In the genomic region with DNA sequence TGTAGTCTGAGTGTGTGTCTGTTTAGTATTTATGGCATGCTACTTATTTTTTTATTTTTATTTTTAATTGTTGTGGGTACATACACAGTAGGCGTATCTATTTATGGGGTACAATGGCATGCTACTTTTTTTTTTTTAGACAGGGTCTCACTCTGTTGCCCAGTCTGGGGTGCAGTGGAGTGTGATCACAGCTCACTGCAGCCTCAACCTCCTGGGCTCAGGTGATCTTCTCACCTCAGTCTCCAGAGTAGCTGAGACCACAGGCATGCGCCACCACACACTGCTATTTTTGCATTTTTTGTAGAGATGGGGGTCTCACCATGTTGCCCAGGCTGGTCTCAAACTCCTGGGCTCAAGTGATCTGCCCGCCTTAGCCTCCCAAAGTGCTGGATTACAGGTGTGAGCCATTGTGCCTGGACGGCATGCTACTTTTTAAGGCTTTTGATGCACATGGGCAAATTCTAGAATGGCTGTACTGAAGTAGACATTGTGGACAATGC, we compare ENCODE assay signal across 6 cellular contexts.
DNase-seq lines count a peak whose midpoint lies in the region; ATAC-seq, FAIRE-seq and TF ChIP-seq lines count a peak whose summit lies in the region.
"Not testable (repeated sequence)": the region's sequence is repeated elsewhere in the genome, so short reads cannot be mapped to it uniquely, and the experiment has no call there.

No MANE protein-coding gene starts in this region.

- peaks cover 32% of the 10 kb centered on the region for H3K27me3 ChIP-seq in GM23338 (ENCODE audit: insufficient read depth)
- H3K27me3 ChIP-seq in Karpas-422 (ENCODE audit: low read length); OCI-LY1 (ENCODE audit: insufficient read depth, low read length); K562 (ENCODE audit: control insufficient read depth in 2 of 2, insufficient read depth in 2 of 2, low read length in 2 of 2): not testable (repeated sequence)

- not testable (repeated sequence) for TF ChIP-seq EP300 in K562 (IDR thresholded peaks at IDR 0.05; ENCODE audit: low read length)

- TF ChIP-seq CTCF in GM23338 (conservative IDR thresholded peaks at IDR 0.05; ENCODE audit: low read depth in 2 of 2); OCI-LY1 (IDR thresholded peaks at IDR 0.05; ENCODE audit: low read length); WTC11 (IDR thresholded peaks at IDR 0.05); K562 (IDR thresholded peaks at IDR 0.05 in 2 of 3, conservative IDR thresholded peaks at IDR 0.05 in 1 of 3; ENCODE audit: insufficient read depth in 2 of 3, low read depth in 1 of 3, low read length in 3 of 3): not testable (repeated sequence)

- H3K4me2 ChIP-seq in GM23338 = peak overlapping the region; percentile 60; the same call in 1 of the 2 replicates
- not testable (repeated sequence) for H3K4me2 ChIP-seq in Karpas-422 (ENCODE audit: low read depth, low read length, poor library complexity, severe bottlenecking); K562 (ENCODE audit: insufficient read depth, low read length)
- peak overlapping the region; percentile 39; the same call in 1 of the 2 replicates for H3K4me2 ChIP-seq in OCI-LY1 (ENCODE audit: low read length)

- intact Hi-C loops in K562 (cut with micrococcal nuclease) = not testable (repeated sequence)

- H3K79me2 ChIP-seq in GM23338 (replicated peaks; ENCODE audit: insufficient read depth); Karpas-422 (ENCODE audit: low read length); OCI-LY1 (ENCODE audit: insufficient read depth, low read length); K562 (ENCODE audit: control insufficient read depth, insufficient read depth, low read length): not testable (repeated sequence)

- not testable (repeated sequence) for H3K9ac ChIP-seq in Karpas-422 (ENCODE audit: low read length); OCI-LY1 (ENCODE audit: low read length); SK-N-MC (ENCODE audit: insufficient read length); K562 (ENCODE audit: insufficient read depth in 1 of 2, low read depth in 2 of 2, low read length in 2 of 2)

- not testable (repeated sequence) for FAIRE-seq in K562 (lab: Jason Lieb, UNC)

- not testable (repeated sequence) for DNase-seq in GM23338 (ENCODE audit: low spot score); Karpas-422; SK-N-MC (ENCODE audit: low read depth, low spot score); WTC11 (ENCODE audit: low spot score); K562 (ENCODE audit: extremely low read depth in 1 of 4, low spot score in 3 of 4)

- not testable (repeated sequence) for H2AFZ ChIP-seq in GM23338; K562 (ENCODE audit: low read depth, low read length)
- H2AFZ ChIP-seq in Karpas-422 (ENCODE audit: low read length) = peak overlapping the region; percentile 56; the same call in 1 of the 2 replicates
- peak overlapping the region; percentile 94 for H2AFZ ChIP-seq in OCI-LY1 (ENCODE audit: low read length)

- BruUV-seq in K562 (replicated peaks; lab: Mats Ljungman, UMichigan) = not testable (repeated sequence)

- not testable (repeated sequence) for H3K9me1 ChIP-seq in K562 (ENCODE audit: control insufficient read depth, insufficient read depth, low read length)

- H3K9me2 ChIP-seq in GM23338 (ENCODE audit: insufficient read depth); Karpas-422 (replicated peaks; ENCODE audit: insufficient read depth, low read length); OCI-LY1 (ENCODE audit: low read depth, low read length): not testable (repeated sequence)

- not testable (repeated sequence) for H3K27ac Mint-ChIP-seq in GM23338, WTC11

- not testable (repeated sequence) for ATAC-seq in GM23338, WTC11, K562

- H3F3A ChIP-seq in GM23338 (replicated peaks; ENCODE audit: low read depth); OCI-LY1 (ENCODE audit: insufficient read depth, low read length): not testable (repeated sequence)

- POLR2A ChIA-PET in WTC11 (lab: Charles Lee) = not testable (repeated sequence)
- POLR2A ChIA-PET in K562 (lab: Yijun Ruan, JAX) = interaction anchor here (1.6 to 1.8 kb wide), 2 partner anchors 10 to 13 kb away, joined by 7 to 8 read pairs; no protein-coding TSS in a partner anchor

- not testable (repeated sequence) for TF ChIP-seq RAD21 in K562 (CRISPR knock-in tag; conservative IDR thresholded peaks at IDR 0.05 in 1 of 2, IDR thresholded peaks at IDR 0.05 in 1 of 2)

- not testable (repeated sequence) for H3K36me3 ChIP-seq in GM23338 (ENCODE audit: insufficient read depth); Karpas-422 (ENCODE audit: insufficient read depth, low read length); OCI-LY1 (ENCODE audit: insufficient read depth, low read length); SK-N-MC (ENCODE audit: insufficient read depth, low read length); K562 (ENCODE audit: control insufficient read depth, insufficient read depth, low read length)

- not testable (repeated sequence) for H3K36me3 Mint-ChIP-seq in GM23338 (ENCODE audit: low read depth); WTC11

- H3K4me1 ChIP-seq in GM23338 (ENCODE audit: insufficient read depth) (peaks cover 23% of the 10 kb centered on the region), Karpas-422 (ENCODE audit: low read length) (peaks cover 19% of the 10 kb centered on the region), OCI-LY1 (ENCODE audit: insufficient read depth, low read length, severe bottlenecking) (peaks cover 33% of the 10 kb centered on the region)
- H3K4me1 ChIP-seq in K562 (replicated peaks in 1 of 2; ENCODE audit: control insufficient read depth in 2 of 2, insufficient read depth in 2 of 2, low read length in 2 of 2) = not testable (repeated sequence)

- WGBS in K562 (ENCODE audit: insufficient coverage, low coverage, missing lambda C conversion rate) = 78% methylated on average over 4 of the region's 4 CpGs

- H3K27me3 Mint-ChIP-seq in GM23338 (ENCODE audit: insufficient read depth, low read depth, poor library complexity) = peaks cover 15% of the 10 kb centered on the region
- H3K27me3 Mint-ChIP-seq in WTC11 (ENCODE audit: low read depth) = peaks cover 28% of the 10 kb centered on the region

- H3K4me1 Mint-ChIP-seq in GM23338 = peaks cover 30% of the 10 kb centered on the region
- H3K4me1 Mint-ChIP-seq in WTC11 = peaks cover 35% of the 10 kb centered on the region

- H3K4me3 Mint-ChIP-seq in GM23338, WTC11: not testable (repeated sequence)

- not testable (repeated sequence) for H3K9me3 Mint-ChIP-seq in GM23338, WTC11

- H4K20me1 ChIP-seq in GM23338 (replicated peaks; ENCODE audit: insufficient read depth); Karpas-422 (ENCODE audit: insufficient read depth, low read depth, low read length); OCI-LY1 (ENCODE audit: insufficient read depth, low read length); K562 (replicated peaks; ENCODE audit: control insufficient read depth, insufficient read depth, low read length): not testable (repeated sequence)

- not testable (repeated sequence) for H3K27ac ChIP-seq in GM23338 (ENCODE audit: low read depth); Karpas-422 (ENCODE audit: low read length); K562 (ENCODE audit: extremely low read depth, low read depth, low read length)
- peak overlapping the region; percentile 69 for H3K27ac ChIP-seq in OCI-LY1 (ENCODE audit: low read depth, low read length, poor library complexity, severe bottlenecking)
- H3K27ac ChIP-seq in SK-N-MC = peak overlapping the region; percentile 84; the same call in 1 of the 2 replicates

- in situ Hi-C loops in K562 (cut with MboI) = not testable (repeated sequence)

- not testable (repeated sequence) for H3K4me3 ChIP-seq in GM23338; Karpas-422 (ENCODE audit: low read length); OCI-LY1 (ENCODE audit: low read depth, low read length, poor library complexity, severe bottlenecking); K562
- H3K4me3 ChIP-seq in SK-N-MC = peak overlapping the region; percentile 70

- CTCF ChIA-PET in WTC11 (lab: Charles Lee) = not testable (repeated sequence)
- CTCF ChIA-PET in K562 (lab: Yijun Ruan, JAX; ENCODE audit: low intra/inter-chr PET ratio) = interaction anchor here (0.7 kb wide), 1 partner anchor 281 kb away, joined by 3 read pairs; no protein-coding TSS in a partner anchor

- not testable (repeated sequence) for TF ChIP-seq POLR2A in K562 (conservative IDR thresholded peaks at IDR 0.05)

- not testable (repeated sequence) for H3K9me3 ChIP-seq in Karpas-422 (ENCODE audit: low read length); SK-N-MC (ENCODE audit: low read depth, low read length); K562 (replicated peaks; ENCODE audit: control insufficient read depth, insufficient read depth, low read depth, low read length)
- H3K9me3 ChIP-seq in OCI-LY1 (ENCODE audit: low read length) = peaks cover 13% of the 10 kb centered on the region; the same call in 1 of the 2 replicates

TF ChIP-seq in WTC11, 78 proteins besides CTCF, POLR2A, EP300 and RAD21:
- TF ChIP-seq ZNF121 (CRISPR knock-in tag; IDR thresholded peaks at IDR 0.05) = peak; percentile 98

TF ChIP-seq in K562, 482 proteins besides CTCF, POLR2A, EP300 and RAD21:
- peak; percentile 75 for TF ChIP-seq ZNF121 (CRISPR knock-in tag; conservative IDR thresholded peaks at IDR 0.05)
